ENCODE assay signal across 23 cellular contexts in the genomic region with DNA sequence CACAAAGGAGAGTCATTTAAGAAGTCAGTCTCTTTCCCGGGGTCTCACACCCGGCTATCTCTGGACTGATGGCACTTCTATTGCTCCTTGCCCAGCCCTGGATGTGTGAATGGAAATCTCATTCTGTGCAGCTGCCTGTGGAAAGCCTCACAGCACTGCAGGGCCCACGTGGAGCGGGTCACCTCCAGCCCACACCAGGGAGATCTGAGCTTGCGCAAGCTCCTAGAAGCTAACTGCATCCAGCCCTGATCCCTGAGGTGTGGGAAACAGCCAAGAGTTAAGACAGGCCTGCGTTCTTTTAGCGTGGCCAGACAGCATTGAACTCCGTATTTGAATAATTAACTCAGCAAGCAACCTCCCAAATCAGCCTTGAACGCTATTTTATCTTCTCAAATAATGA.
DNase-seq lines count a peak whose midpoint lies in the region; ATAC-seq and TF ChIP-seq lines count a peak whose summit lies in the region.
"Had no signal": no experiment of that assay in that cellular context is flagged by ENCODE, and none has a peak within 500 bp of the region (broad histone marks: within the 10 kb centered on the region; RNA-seq: fewer than 3 reads in every experiment).

No MANE protein-coding gene starts in this region.

- H3K4me1 ChIP-seq in mesendoderm (ENCODE audit: control insufficient read depth, low read depth, low read length) (peaks cover 8% of the 10 kb centered on the region), upper lobe of right lung (no peaks in the 10 kb centered on the region)

- no peaks in the 10 kb centered on the region for H3K79me2 ChIP-seq in mesendoderm (ENCODE audit: control insufficient read depth, insufficient read depth, low read length)

- H3K27me3 ChIP-seq in mesendoderm (ENCODE audit: insufficient read depth, low read length, poor library complexity), result no peaks in the 10 kb centered on the region
- no peaks in the 10 kb centered on the region for H3K27me3 ChIP-seq in upper lobe of right lung

- no peak overlapping the region for H3K27ac Mint-ChIP-seq in stimulated activated memory B cell treated with anti-CD40 and anti-IgM and Interleukin-4, amounts not matched to agents 10 μg/mL and 1 μg/mL and 100 μg/mL, for 72 hours
- H3K27ac Mint-ChIP-seq: nephron progenitor cell had no signal

- H3K36me3 ChIP-seq in mesendoderm (ENCODE audit: control insufficient read depth, insufficient read depth, low read length), result no peaks in the 10 kb centered on the region
- H3K36me3 ChIP-seq in upper lobe of right lung, result no peaks in the 10 kb centered on the region
- H3K36me3 ChIP-seq: WERI-Rb-1 had no signal

- H3K36me3 Mint-ChIP-seq in stimulated activated memory B cell treated with anti-CD40 and anti-IgM and Interleukin-4, amounts not matched to agents 10 μg/mL and 1 μg/mL and 100 μg/mL, for 72 hours, result no peaks in the 10 kb centered on the region

- H4K5ac ChIP-seq in mesendoderm (ENCODE audit: low read length), result no peak overlapping the region

- no peak overlapping the region for H3K4me3 ChIP-seq in fibroblast of the aortic adventitia (ENCODE audit: low read depth, low read length)
- H3K4me3 ChIP-seq in mesendoderm (ENCODE audit: low read length), result no peak overlapping the region
- H3K4me3 ChIP-seq in upper lobe of right lung, result no peak overlapping the region

- DNase-seq in amniotic epithelial cell (ENCODE audit: low read depth) (peak; percentile 97), fibroblast of the aortic adventitia (ENCODE audit: low read depth) (peak; percentile 83), mesendoderm (peak; percentile 88), upper lobe of right lung (no peak), NCI-H1417 (lab: John Stamatoyannopoulos, UW) (no peak), NCI-H2107 (lab: John Stamatoyannopoulos, UW) (no peak)
- DNase-seq: activated CD4-positive, alpha-beta T cell treated with anti-CD3 and anti-CD28 coated beads, Interleukin-2, amount 50 U/mL, for 48 hours; activated naive CD4-positive, alpha-beta T cell treated with Interleukin-2 at 50 U/mL for 16 hours; activated T-cell treated with anti-CD3 and anti-CD28 coated beads, Interleukin-2, amount 50 U/mL, for 1 hour; AML-193; Caco-2; dermis blood vessel endothelial cell; H7; islet precursor cell; KBM-7; NCI-H2081; NCI-H510A treated with DMSO at 0.1 percent for 48 hours; nephron progenitor cell; SHP77; stimulated activated naive CD4-positive, alpha-beta T cell treated with Interleukin-2 at 50 U/mL for 16 hours; T-helper 1 cell; WERI-Rb-1 had no signal

- H4K8ac ChIP-seq in mesendoderm (ENCODE audit: low read depth, low read length), result no peak overlapping the region

- peaks cover 8% of the 10 kb centered on the region for H3K4me1 Mint-ChIP-seq in stimulated activated memory B cell treated with anti-CD40 and anti-IgM and Interleukin-4, amounts not matched to agents 10 μg/mL and 1 μg/mL and 100 μg/mL, for 72 hours

- TF ChIP-seq CTCF in fibroblast of the aortic adventitia (IDR thresholded peaks at IDR 0.05; ENCODE audit: insufficient read depth, low read length), result no peak
- no peak for TF ChIP-seq CTCF in upper lobe of right lung (IDR thresholded peaks at IDR 0.05)

- WGBS in mesendoderm (ENCODE audit: extremely low coverage, insufficient coverage, low lambda C conversion rate), result no CpG with 5 or more reads among the region's 9 CpGs

- H3K56ac ChIP-seq in mesendoderm (ENCODE audit: low read length), result peak overlapping the region; percentile 11

- peak overlapping the region; percentile 39 for H3K27ac ChIP-seq in mesendoderm (ENCODE audit: low read depth, low read length)
- no peak overlapping the region for H3K27ac ChIP-seq in upper lobe of right lung
- H3K27ac ChIP-seq: WERI-Rb-1 had no signal

- H3K4me3 Mint-ChIP-seq in stimulated activated memory B cell treated with anti-CD40 and anti-IgM and Interleukin-4, amounts not matched to agents 10 μg/mL and 1 μg/mL and 100 μg/mL, for 72 hours, result no peak overlapping the region
- H3K4me3 Mint-ChIP-seq: nephron progenitor cell had no signal

- H3K9me3 Mint-ChIP-seq in stimulated activated memory B cell treated with anti-CD40 and anti-IgM and Interleukin-4, amounts not matched to agents 10 μg/mL and 1 μg/mL and 100 μg/mL, for 72 hours, result no peaks in the 10 kb centered on the region
- H3K9me3 Mint-ChIP-seq: nephron progenitor cell had no signal

- peak; percentile 85 for ATAC-seq in upper lobe of right lung
- ATAC-seq in stimulated activated memory B cell treated with anti-CD40 and anti-IgM and Interleukin-4, amounts not matched to agents 10 μg/mL and 1 μg/mL and 100 μg/mL, for 72 hours, result no peak

- H2BK5ac ChIP-seq in mesendoderm (ENCODE audit: low read length), result peak overlapping the region; percentile 12

- H3K23ac ChIP-seq in mesendoderm (ENCODE audit: low read length), result no peak overlapping the region

- H3K27me3 Mint-ChIP-seq in stimulated activated memory B cell treated with anti-CD40 and anti-IgM and Interleukin-4, amounts not matched to agents 10 μg/mL and 1 μg/mL and 100 μg/mL, for 72 hours, result peaks cover 22% of the 10 kb centered on the region

- H3K9ac ChIP-seq in mesendoderm (ENCODE audit: low read length), result no peak overlapping the region

- intact Hi-C loops in upper lobe of right lung (cut with DNase I), result no loop called here

- H3K79me1 ChIP-seq in mesendoderm (ENCODE audit: low read length), result no peaks in the 10 kb centered on the region

- H3K9me3 ChIP-seq in upper lobe of right lung, result no peaks in the 10 kb centered on the region
- H3K9me3 ChIP-seq: Caco-2 had no signal

- no peak overlapping the region for H2BK120ac ChIP-seq in mesendoderm (ENCODE audit: low read depth, low read length)

- H2AK5ac ChIP-seq in mesendoderm (ENCODE audit: low read length), result no peak overlapping the region

- H3K4ac ChIP-seq in mesendoderm (ENCODE audit: low read depth, low read length), result no peak overlapping the region

- H3K4me2 ChIP-seq in mesendoderm (ENCODE audit: low read length), result no peak overlapping the region

- H3K18ac ChIP-seq in mesendoderm (ENCODE audit: low read length), result no peak overlapping the region

- H2BK15ac ChIP-seq in mesendoderm (replicated peaks; ENCODE audit: low read depth), result no peak overlapping the region

Comparison
In these comparisons a context has a peak if more than half of its experiments do, and no peak if none do; other contexts are left out.
1. DNase-seq: peak in amniotic epithelial cell (single experiment), fibroblast of the aortic adventitia (single experiment) and mesendoderm (single experiment); none in upper lobe of right lung (single experiment), NCI-H1417 (0 of 3) and NCI-H2107 (single experiment).